ENCODE assay signal across 20 cellular contexts in the genomic region with DNA sequence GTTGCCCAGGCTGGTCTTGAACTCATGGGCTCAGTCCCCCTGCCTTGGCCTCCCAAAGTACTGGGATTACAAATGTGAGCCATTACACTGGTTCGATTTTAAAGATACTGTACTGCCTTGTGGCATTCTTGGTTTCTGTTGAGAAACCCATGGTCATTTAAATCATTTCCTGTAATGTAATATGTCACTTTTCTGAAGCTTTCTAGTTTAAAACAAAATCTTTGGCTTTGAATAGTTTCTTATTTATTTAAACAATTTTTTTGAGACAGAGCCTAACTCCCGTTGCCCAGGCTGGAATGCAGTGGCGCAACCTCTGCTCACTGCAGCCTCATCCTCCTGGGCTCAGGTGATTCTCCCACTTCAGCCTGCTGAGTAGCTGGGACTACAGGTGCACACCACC.
"Had no signal": no experiment of that assay in that cellular context is flagged by ENCODE, and none has a peak within 500 bp of the region (broad histone marks: within the 10 kb centered on the region; RNA-seq: fewer than 3 reads in every experiment).

No MANE protein-coding gene starts in this region.

- H3K4me3 Mint-ChIP-seq: activated B cell treated with CpG ODN at 0.5 μM for 24 hours; activated naive CD8-positive, alpha-beta T cell treated with anti-CD3 and anti-CD28 coated beads for 36 hours; activated T-helper 1 cell treated with anti-CD3 and anti-CD28 coated beads, Interleukin-12 subunit alpha, Interleukin-12 subunit beta, Interleukin-2, Interleukin-4 antibody, amounts not matched to agents 30 ng/mL and 10 ng/mL and 1 ng/mL, durations not matched to agents 14 hours and 24 hours and 36 hours; brain; nephron; stimulated activated naive CD8-positive, alpha-beta T cell treated with anti-CD3 and anti-CD28 coated beads, Interleukin-15, Interleukin-2, amounts not matched to agents 100 ng/mL and 50 ng/mL, for 24 hours; T-cell had no signal

- ATAC-seq: left lobe of liver, SK-N-SH treated with all-trans-retinoic acid at 6 μM for 48 hours, T-cell had no signal

- H3K4me3 ChIP-seq: coronary artery, lung, tibial nerve, uterus had no signal

- H3K27ac Mint-ChIP-seq: activated B cell treated with CpG ODN at 0.5 μM for 24 hours; activated naive CD8-positive, alpha-beta T cell treated with anti-CD3 and anti-CD28 coated beads for 36 hours; activated T-helper 1 cell treated with anti-CD3 and anti-CD28 coated beads, Interleukin-12 subunit alpha, Interleukin-12 subunit beta, Interleukin-2, Interleukin-4 antibody, amounts not matched to agents 30 ng/mL and 10 ng/mL and 1 ng/mL, durations not matched to agents 14 hours and 24 hours and 36 hours; brain; nephron; stimulated activated naive CD8-positive, alpha-beta T cell treated with anti-CD3 and anti-CD28 coated beads, Interleukin-15, Interleukin-2, amounts not matched to agents 100 ng/mL and 50 ng/mL, for 24 hours; T-cell had no signal

- DNase-seq: activated B cell treated with CpG ODN at 0.5 μM for 24 hours; activated CD4-positive, alpha-beta T cell treated with anti-CD3 and anti-CD28 coated beads for 4 hours; activated naive CD8-positive, alpha-beta T cell treated with anti-CD3 and anti-CD28 coated beads for 36 hours; caudate nucleus; erythroblast; islet precursor cell; retina; stimulated activated CD4-positive, alpha-beta T cell treated with anti-CD3 and anti-CD28 coated beads, Interleukin-12 subunit alpha, Interleukin-12 subunit beta, amount 100 ng/mL, for 4 hours; stimulated activated CD4-positive, alpha-beta T cell treated with anti-CD3 and anti-CD28 coated beads, Interleukin-1b, Interleukin-23, amount 100 ng/mL, for 48 hours; T-cell; uterus had no signal

- H3K36me3 ChIP-seq: uterus had no signal

- H3K27ac ChIP-seq: coronary artery, tibial nerve, uterus had no signal

- H3K27me3 Mint-ChIP-seq: activated B cell treated with CpG ODN at 0.5 μM for 24 hours; activated naive CD8-positive, alpha-beta T cell treated with anti-CD3 and anti-CD28 coated beads for 36 hours; brain; stimulated activated naive CD8-positive, alpha-beta T cell treated with anti-CD3 and anti-CD28 coated beads, Interleukin-15, Interleukin-2, amounts not matched to agents 100 ng/mL and 50 ng/mL, for 24 hours; T-cell had no signal

- H3K4me1 ChIP-seq: uterus had no signal

- H3K4me1 Mint-ChIP-seq: nephron had no signal

- H3K27me3 ChIP-seq: tibial nerve, uterus had no signal
